1 cellular context compared by ENCODE assay signal in genomic region chr1:76425104-76425842, GRCh38.
TF ChIP-seq lines count a peak whose summit lies in the region.

No MANE protein-coding gene starts in this region.

TF ChIP-seq in GM12878, 131 proteins besides CTCF, POLR2A, EP300 and RAD21 (continued from another document):
- peak; percentile 87; the same call in 2 of the 3 replicates for TF ChIP-seq POU2F2 (IDR thresholded peaks at IDR 0.05; ENCODE audit: borderline replicate concordance, low read depth, low read length)
